8 cellular contexts compared by ENCODE assay signal in the genomic region with DNA sequence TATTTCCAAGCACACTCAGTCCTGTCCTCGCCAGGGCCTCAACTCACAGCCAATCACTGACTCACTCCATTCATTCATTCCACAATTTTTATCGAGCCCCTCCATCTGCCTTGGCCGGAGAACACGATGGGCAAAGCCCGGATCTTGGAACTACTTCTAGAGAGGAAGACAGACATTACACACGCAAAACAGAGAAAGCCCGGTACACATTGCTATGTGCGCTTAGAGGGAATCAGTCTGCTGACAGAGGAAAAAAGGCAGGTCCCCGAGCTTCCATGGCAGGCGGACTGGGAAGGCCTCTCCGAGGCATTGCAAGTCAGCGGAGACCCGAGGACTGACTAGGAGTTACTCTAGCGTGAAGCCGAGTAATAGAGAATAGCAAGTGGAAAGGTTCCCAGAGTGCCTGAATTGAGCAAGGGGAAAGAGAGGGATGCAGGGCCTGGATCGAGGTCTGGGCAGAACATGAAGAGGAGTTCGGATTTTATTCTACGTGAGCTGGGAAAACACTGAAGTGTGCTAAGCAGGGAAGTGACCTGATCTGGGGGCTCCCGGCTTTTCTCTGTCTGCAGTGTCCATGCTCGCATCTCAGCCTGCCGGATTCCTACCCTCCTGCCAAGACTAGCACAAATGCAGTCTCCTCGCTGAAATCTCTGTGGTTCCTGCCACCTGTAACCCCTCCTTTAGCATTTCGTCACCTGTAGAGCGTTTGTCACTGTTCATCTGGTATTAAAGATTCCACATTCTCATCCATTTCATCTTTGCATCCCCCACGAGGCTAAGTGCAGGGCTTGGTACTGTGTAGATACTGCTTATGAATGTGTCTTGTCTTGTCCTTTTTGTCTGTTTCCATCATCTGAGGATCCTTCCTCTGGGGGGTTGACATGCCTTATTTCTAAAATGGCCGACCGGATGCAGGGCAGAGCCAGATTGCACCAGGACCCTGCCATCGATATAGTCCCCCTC. TPM values are rescaled to one million over a fixed set of nuclear protein-coding genes. Genes with fewer than 3 reads are reported as not detected.
DNase-seq lines count a peak whose midpoint lies in the region; ATAC-seq and TF ChIP-seq lines count a peak whose summit lies in the region.

No MANE protein-coding gene starts in this region.

- BruUV-seq in Calu3 (replicated peaks; lab: Mats Ljungman, UMichigan), result TSS peak; percentile 28

- no peak for TF ChIP-seq CTCF in Calu3 (IDR thresholded peaks at IDR 0.05; ENCODE audit: unreplicated experiment)

- intact Hi-C loops in Calu3 (cut with micrococcal nuclease; ENCODE audit: unreplicated experiment), result no loop called here
- intact Hi-C loops in activated CD4-positive, alpha-beta memory T cell treated with anti-CD3 and anti-CD28 coated beads for 36 hours (cut with micrococcal nuclease), result loop anchor here (2.0 kb wide), 3 partner anchors 25 to 187 kb away; a partner anchor contains a TSS

- no peaks in the 10 kb centered on the region for H3K9me3 Mint-ChIP-seq in Calu3 (ENCODE audit: low read depth, unreplicated experiment)
- no peaks in the 10 kb centered on the region for H3K9me3 Mint-ChIP-seq in activated CD4-positive, alpha-beta memory T cell treated with anti-CD3 and anti-CD28 coated beads for 36 hours

- H3K27ac Mint-ChIP-seq in Calu3 (ENCODE audit: unreplicated experiment), result peak overlapping the region; percentile 37
- H3K27ac Mint-ChIP-seq in activated CD4-positive, alpha-beta memory T cell treated with anti-CD3 and anti-CD28 coated beads for 36 hours, result no peak overlapping the region

- CTCF ChIA-PET in Calu3 (lab: Charles Lee), result interaction anchor here (0.6 to 1.4 kb wide), 4 partner anchors 9 to 289 kb away, joined by 3 to 5 read pairs (median 4); a partner anchor contains a TSS
- CTCF ChIA-PET in activated CD4-positive, alpha-beta memory T cell treated with anti-CD3 and anti-CD28 coated beads for 36 hours (lab: Charles Lee), result interaction anchor here (0.8 to 1.5 kb wide), 6 partner anchors 19 to 176 kb away, joined by 3 to 9 read pairs (median 4); a partner anchor contains a TSS

- ATAC-seq in HG03442 (IDR thresholded peaks at IDR 0.05; ENCODE audit: unreplicated experiment), result peak; percentile 1

- H3K4me1 Mint-ChIP-seq in Calu3 (ENCODE audit: low read depth, unreplicated experiment), result peaks cover 14% of the 10 kb centered on the region
- H3K4me1 Mint-ChIP-seq in activated CD4-positive, alpha-beta memory T cell treated with anti-CD3 and anti-CD28 coated beads for 36 hours (ENCODE audit: low read depth), result peaks cover 25% of the 10 kb centered on the region

- peak; percentile 11 for DNase-seq in Calu3
- DNase-seq in activated CD4-positive, alpha-beta memory T cell treated with anti-CD3 and anti-CD28 coated beads for 36 hours, result no peak
- DNase-seq in glomerular visceral epithelial cell (ENCODE audit: extremely low spot score), result peak; percentile 56
- peak in 44 of 56 donors; percentile 7 to 73 (median 54) for DNase-seq in nucleus accumbens (lab: John Stamatoyannopoulos, UW)
- DNase-seq in NAMALWA (ENCODE audit: low spot score), result no peak
- DNase-seq in KG1 (lab: John Stamatoyannopoulos, UW), result no peak
- DNase-seq in LoVo (ENCODE audit: low spot score), result no peak

- H3K27me3 Mint-ChIP-seq in Calu3 (ENCODE audit: unreplicated experiment), result no peaks in the 10 kb centered on the region
- peaks cover 10% of the 10 kb centered on the region for H3K27me3 Mint-ChIP-seq in activated CD4-positive, alpha-beta memory T cell treated with anti-CD3 and anti-CD28 coated beads for 36 hours

- H3K36me3 Mint-ChIP-seq in Calu3 (ENCODE audit: insufficient read depth, unreplicated experiment), result peaks cover 16% of the 10 kb centered on the region
- no peaks in the 10 kb centered on the region for H3K36me3 Mint-ChIP-seq in activated CD4-positive, alpha-beta memory T cell treated with anti-CD3 and anti-CD28 coated beads for 36 hours

- POLR2A ChIA-PET in activated CD4-positive, alpha-beta memory T cell treated with anti-CD3 and anti-CD28 coated beads for 36 hours (lab: Charles Lee), result interaction anchor here (1.2 to 1.3 kb wide), 2 partner anchors 11 to 168 kb away, joined by 4 to 8 read pairs; no protein-coding TSS in a partner anchor

- H3K4me3 Mint-ChIP-seq in Calu3 (ENCODE audit: low read depth, unreplicated experiment), result peak overlapping the region; percentile 80
- H3K4me3 Mint-ChIP-seq in activated CD4-positive, alpha-beta memory T cell treated with anti-CD3 and anti-CD28 coated beads for 36 hours, result peak overlapping the region; percentile 84

RNA-seq across cellular contexts. Expression of a gene that starts 54.0 kb away (rescaled TPM):
- 2.9 and 3.1 TPM in 2 replicates for total RNA-seq in Calu3 (2022)
- 1 to 10 TPM; 3.2 to 3.9 TPM for total RNA-seq in activated CD4-positive, alpha-beta memory T cell treated with anti-CD3 and anti-CD28 coated beads for 36 hours

Comparison
In these comparisons a context has a peak if more than half of its experiments do, and no peak if none do; other contexts are left out.
1. DNase-seq: peak in Calu3 (single experiment), glomerular visceral epithelial cell (single experiment) and nucleus accumbens (44 of 56); none in activated CD4-positive, alpha-beta memory T cell treated with anti-CD3 and anti-CD28 coated beads for 36 hours (single experiment), NAMALWA (single experiment), KG1 (single experiment) and LoVo (single experiment).